17 cellular contexts compared by ENCODE assay signal in the genomic region with DNA sequence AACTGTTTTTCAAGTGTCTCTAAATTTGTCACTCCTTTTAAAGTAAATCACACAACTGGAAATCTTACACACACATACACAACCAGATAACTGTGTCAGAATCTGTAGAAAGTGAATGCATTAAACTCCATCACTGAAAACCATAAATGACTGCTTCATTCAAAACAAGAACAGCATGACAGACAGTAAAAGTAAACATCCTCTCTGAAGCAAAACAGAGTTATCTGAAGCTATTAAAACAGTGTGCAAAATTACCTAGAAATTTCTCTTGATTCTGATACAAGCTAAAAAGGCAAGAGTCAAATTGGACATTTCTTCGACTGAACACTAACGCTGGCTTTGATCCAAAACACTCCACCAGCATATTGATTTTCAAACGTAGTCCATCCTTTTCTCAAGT.
DNase-seq lines count a peak whose midpoint lies in the region; ATAC-seq, FAIRE-seq and TF ChIP-seq lines count a peak whose summit lies in the region.
"Had no signal": no experiment of that assay in that cellular context is flagged by ENCODE, and none has a peak within 500 bp of the region (broad histone marks: within the 10 kb centered on the region; RNA-seq: fewer than 3 reads in every experiment).

No MANE protein-coding gene starts in this region.

- H3K9me3 ChIP-seq in IMR-90 (ENCODE audit: control insufficient read depth, insufficient read depth, low read length) (no peaks in the 10 kb centered on the region), astrocyte (ENCODE audit: insufficient read depth, low read depth, low read length) (no peaks in the 10 kb centered on the region)

- H3K9me1 ChIP-seq in IMR-90 (ENCODE audit: insufficient read depth, low read length): peaks cover 21% of the 10 kb centered on the region

- peaks cover 26% of the 10 kb centered on the region for H3K4me1 ChIP-seq in IMR-90 (ENCODE audit: control insufficient read depth, insufficient read depth, low read length)
- peaks cover 3% of the 10 kb centered on the region for H3K4me1 ChIP-seq in astrocyte (ENCODE audit: insufficient read depth, low read length)

- H2BK5ac ChIP-seq in IMR-90 (ENCODE audit: low read depth, low read length, poor library complexity, severe bottlenecking): no peak overlapping the region

- H3K9ac ChIP-seq in IMR-90 (ENCODE audit: low read depth, low read length) (peak overlapping the region; percentile 24; the same call in 1 of the 2 replicates), astrocyte (ENCODE audit: low read length) (no peak overlapping the region)

- H3K27ac ChIP-seq in IMR-90 (ENCODE audit: insufficient read depth, low read length) (no peak overlapping the region), astrocyte (ENCODE audit: low read depth, low read length) (no peak overlapping the region)
- H3K27ac ChIP-seq: brain microvascular endothelial cell had no signal

- no peak overlapping the region for H2BK120ac ChIP-seq in IMR-90 (ENCODE audit: low read depth, low read length)

- H3K36me3 ChIP-seq in IMR-90 (ENCODE audit: control insufficient read depth, insufficient read depth, low read length): peaks cover 8% of the 10 kb centered on the region
- peaks cover 2% of the 10 kb centered on the region for H3K36me3 ChIP-seq in astrocyte (ENCODE audit: insufficient read depth, low read length)
- H3K36me3 ChIP-seq: brain microvascular endothelial cell had no signal

- peak overlapping the region; percentile 62 to 66 for H3K4me3 Mint-ChIP-seq in activated T-cell treated with anti-CD3 and anti-CD28 coated beads, Interleukin-2, amount 50 U/mL, for 72 hours
- no peak overlapping the region for H3K4me3 Mint-ChIP-seq in astrocyte (ENCODE audit: unreplicated experiment)
- H3K4me3 Mint-ChIP-seq in osteocyte (ENCODE audit: unreplicated experiment): no peak overlapping the region

- no peak overlapping the region for H2BK20ac ChIP-seq in IMR-90 (ENCODE audit: low read depth, low read length)

- H2BK15ac ChIP-seq in IMR-90 (ENCODE audit: low read depth, low read length): no peak overlapping the region

- WGBS in IMR-90 (ENCODE audit: extremely low coverage in 2 of 2, insufficient read length in 1 of 2), 2 experiments: 0% methylated on average over 2 of the region's 3 CpGs; no CpG with 5 or more reads in 1 of the 2 experiments

- no peak overlapping the region for H2AK5ac ChIP-seq in IMR-90 (ENCODE audit: low read depth, low read length)

- no peak overlapping the region for H3K56ac ChIP-seq in IMR-90 (ENCODE audit: extremely low read depth, insufficient read depth, low read length)

- dilution Hi-C loops in IMR-90 (cut with HindIII; ENCODE audit: low sequenced_read_pairs, unreplicated experiment): no loop called here

- H3K14ac ChIP-seq in IMR-90 (replicated peaks; ENCODE audit: low read depth, low read length): no peak overlapping the region

- H3K23ac ChIP-seq in IMR-90 (ENCODE audit: low read depth, low read length): no peak overlapping the region

- H3K9me3 Mint-ChIP-seq in activated T-cell treated with anti-CD3 and anti-CD28 coated beads, Interleukin-2, amount 50 U/mL, for 72 hours: no peaks in the 10 kb centered on the region
- H3K9me3 Mint-ChIP-seq in astrocyte (ENCODE audit: unreplicated experiment) (no peaks in the 10 kb centered on the region), osteocyte (ENCODE audit: unreplicated experiment) (no peaks in the 10 kb centered on the region)

- intact Hi-C loops in IMR-90 (cut with micrococcal nuclease): no loop called here

- POLR2A ChIA-PET in IMR-90 (lab: Charles Lee; ENCODE audit: unreplicated experiment): no interaction called here

- peaks cover 95% of the 10 kb centered on the region for H3K4me1 Mint-ChIP-seq in activated T-cell treated with anti-CD3 and anti-CD28 coated beads, Interleukin-2, amount 50 U/mL, for 72 hours (ENCODE audit: low read depth)
- peaks cover 76% of the 10 kb centered on the region for H3K4me1 Mint-ChIP-seq in astrocyte (ENCODE audit: low read depth, unreplicated experiment)
- H3K4me1 Mint-ChIP-seq in osteocyte (ENCODE audit: unreplicated experiment): peaks cover 88% of the 10 kb centered on the region

- H3K18ac ChIP-seq in IMR-90 (ENCODE audit: low read depth, low read length): no peak overlapping the region

- TF ChIP-seq POLR2A in IMR-90 (IDR thresholded peaks at IDR 0.05; ENCODE audit: low read depth, low read length): no peak

- H2AFZ ChIP-seq in IMR-90 (replicated peaks; ENCODE audit: low read length, poor library complexity) (no peak overlapping the region), astrocyte (ENCODE audit: low read depth, low read length) (no peak overlapping the region)

- H3K4me3 ChIP-seq in IMR-90 (ENCODE audit: insufficient read depth, low read depth, low read length) (no peak overlapping the region), astrocyte (ENCODE audit: insufficient read depth, low read depth, low read length) (no peak overlapping the region)

- FAIRE-seq in astrocyte (lab: Jason Lieb, UNC) (peak; percentile 13), HTR-8/SVneo (lab: Jason Lieb, UNC) (no peak)

- H3K27ac Mint-ChIP-seq in activated T-cell treated with anti-CD3 and anti-CD28 coated beads, Interleukin-2, amount 50 U/mL, for 72 hours: peak overlapping the region; percentile 85
- no peak overlapping the region for H3K27ac Mint-ChIP-seq in astrocyte (ENCODE audit: unreplicated experiment)
- H3K27ac Mint-ChIP-seq in osteocyte (ENCODE audit: unreplicated experiment): peak overlapping the region; percentile 45

- H4K5ac ChIP-seq in IMR-90 (ENCODE audit: low read depth, low read length): no peak overlapping the region

- peaks cover 28 to 83% of the 10 kb centered on the region in 2 experiments for H3K79me1 ChIP-seq in IMR-90 (ENCODE audit: low read depth in 1 of 2, low read length in 2 of 2)

- no peak overlapping the region for H4K91ac ChIP-seq in IMR-90 (ENCODE audit: insufficient read depth, low read depth, low read length)

- ATAC-seq in activated T-cell treated with anti-CD3 and anti-CD28 coated beads, Interleukin-2, amount 50 U/mL, for 72 hours (replicated peaks in 1 of 2): peak; percentile 69 to 74
- ATAC-seq in IMR-90 (ENCODE audit: low read depth): no peak
- no peak for ATAC-seq in HG03378 (IDR thresholded peaks at IDR 0.05; ENCODE audit: unreplicated experiment)
- ATAC-seq in HG02610 (IDR thresholded peaks at IDR 0.05; ENCODE audit: unreplicated experiment): no peak
- ATAC-seq: HCT116, left colon had no signal

- H3K4me2 ChIP-seq in IMR-90 (ENCODE audit: low read depth, low read length): peak overlapping the region; percentile 53; the same call in 1 of the 2 replicates
- H3K4me2 ChIP-seq in astrocyte (ENCODE audit: low read length): no peak overlapping the region

- H3K27me3 ChIP-seq in IMR-90 (ENCODE audit: control insufficient read depth, insufficient read depth, low read length): no peaks in the 10 kb centered on the region
- H3K27me3 ChIP-seq in astrocyte (ENCODE audit: insufficient read depth, low read length): no peaks in the 10 kb centered on the region
- H3K27me3 ChIP-seq: brain microvascular endothelial cell had no signal

- H3K79me2 ChIP-seq in astrocyte (ENCODE audit: insufficient read depth, low read length): peaks cover 98% of the 10 kb centered on the region

- peaks cover 0 to 3% of the 10 kb centered on the region in 2 donors for H3K36me3 Mint-ChIP-seq in activated T-cell treated with anti-CD3 and anti-CD28 coated beads, Interleukin-2, amount 50 U/mL, for 72 hours (ENCODE audit: insufficient read depth in 2 of 2)
- peaks cover 3% of the 10 kb centered on the region for H3K36me3 Mint-ChIP-seq in astrocyte (ENCODE audit: low read depth, unreplicated experiment)
- H3K36me3 Mint-ChIP-seq in osteocyte (ENCODE audit: unreplicated experiment): peaks cover 13% of the 10 kb centered on the region

- CTCF ChIA-PET in IMR-90 (lab: Yijun Ruan, JAX): no interaction called here

- TF ChIP-seq CTCF in IMR-90 (conservative IDR thresholded peaks at IDR 0.05; ENCODE audit: low read depth, low read length) (no peak), astrocyte (IDR thresholded peaks at IDR 0.05; ENCODE audit: insufficient read depth, low read depth, low read length) (no peak), osteocyte (IDR thresholded peaks at IDR 0.05) (no peak)

- H2AK9ac ChIP-seq in IMR-90 (replicated peaks; ENCODE audit: low read depth, low read length, poor library complexity): no peak overlapping the region

- no peak overlapping the region for H4K8ac ChIP-seq in IMR-90 (ENCODE audit: low read depth in 2 of 2, low read length in 2 of 2)

- no peak for TF ChIP-seq RAD21 in IMR-90 (IDR thresholded peaks at IDR 0.05; ENCODE audit: low read length)

- no peak for DNase-seq in activated T-cell treated with anti-CD3 and anti-CD28 coated beads, Interleukin-2, amount 50 U/mL, for 72 hours
- no peak for DNase-seq in activated T-cell treated with anti-CD3 and anti-CD28 coated beads, Interleukin-2, amount 50 U/mL, for 1 hour
- DNase-seq in IMR-90: no peak
- DNase-seq in astrocyte (ENCODE audit: low read depth): no peak
- no peak for DNase-seq in osteocyte (ENCODE audit: extremely low spot score, unreplicated experiment)
- no peak for DNase-seq in HTR-8/SVneo (ENCODE audit: insufficient read length, low spot score)
- DNase-seq: activated effector memory CD4-positive, alpha-beta T cell treated with Interleukin-2 at 50 U/mL for 16 hours; AML-193; brain microvascular endothelial cell; effector CD8-positive, alpha-beta T cell; left colon; NCI-H2171; SIG-M5; stimulated activated CD4-positive, alpha-beta T cell treated with anti-CD3 and anti-CD28 coated beads, Interleukin-12 subunit alpha, Interleukin-12 subunit beta, amount 100 ng/mL, for 4 hours had no signal

- in situ Hi-C loops in IMR-90 (cut with MboI; ENCODE audit: low sequenced_read_pairs): no loop called here

- H3K4ac ChIP-seq in IMR-90 (ENCODE audit: low read depth, low read length): no peak overlapping the region

- no TSS peak for BruUV-seq in IMR-90 (replicated peaks; lab: Mats Ljungman, UMichigan)

- no peaks in the 10 kb centered on the region for H3K27me3 Mint-ChIP-seq in activated T-cell treated with anti-CD3 and anti-CD28 coated beads, Interleukin-2, amount 50 U/mL, for 72 hours (ENCODE audit: low read depth)
- H3K27me3 Mint-ChIP-seq in astrocyte (ENCODE audit: low read depth, unreplicated experiment) (no peaks in the 10 kb centered on the region), osteocyte (ENCODE audit: unreplicated experiment) (no peaks in the 10 kb centered on the region)

- H4K20me1 ChIP-seq in IMR-90 (ENCODE audit: insufficient read depth, low read length): peaks cover 77% of the 10 kb centered on the region
- H4K20me1 ChIP-seq in astrocyte (ENCODE audit: insufficient read depth, low read length): peaks cover 89% of the 10 kb centered on the region

TF ChIP-seq in IMR-90, 13 proteins besides CTCF, POLR2A, EP300 and RAD21 (continues in another document):
- TF ChIP-seq SMC3 (IDR thresholded peaks at IDR 0.05; ENCODE audit: low read depth, low read length) (no peak), MAZ (IDR thresholded peaks at IDR 0.05; ENCODE audit: borderline replicate concordance, low read depth, low read length) (no peak), CHD1 (IDR thresholded peaks at IDR 0.05; ENCODE audit: low read depth, low read length) (no peak), CEBPB (IDR thresholded peaks at IDR 0.05; ENCODE audit: low read depth, low read length) (no peak)

Comparison
In these comparisons a context has a peak if more than half of its experiments do, and no peak if none do; other contexts are left out.
1. ATAC-seq: peak in activated T-cell treated with anti-CD3 and anti-CD28 coated beads, Interleukin-2, amount 50 U/mL, for 72 hours (2 of 2); none in IMR-90 (single experiment), HG03378 (single experiment) and HG02610 (single experiment).
2. H3K4me3 Mint-ChIP-seq: peak in activated T-cell treated with anti-CD3 and anti-CD28 coated beads, Interleukin-2, amount 50 U/mL, for 72 hours (2 of 2); none in astrocyte (single experiment) and osteocyte (single experiment).